ENCODE assay signal across 8 cellular contexts in the genomic region with DNA sequence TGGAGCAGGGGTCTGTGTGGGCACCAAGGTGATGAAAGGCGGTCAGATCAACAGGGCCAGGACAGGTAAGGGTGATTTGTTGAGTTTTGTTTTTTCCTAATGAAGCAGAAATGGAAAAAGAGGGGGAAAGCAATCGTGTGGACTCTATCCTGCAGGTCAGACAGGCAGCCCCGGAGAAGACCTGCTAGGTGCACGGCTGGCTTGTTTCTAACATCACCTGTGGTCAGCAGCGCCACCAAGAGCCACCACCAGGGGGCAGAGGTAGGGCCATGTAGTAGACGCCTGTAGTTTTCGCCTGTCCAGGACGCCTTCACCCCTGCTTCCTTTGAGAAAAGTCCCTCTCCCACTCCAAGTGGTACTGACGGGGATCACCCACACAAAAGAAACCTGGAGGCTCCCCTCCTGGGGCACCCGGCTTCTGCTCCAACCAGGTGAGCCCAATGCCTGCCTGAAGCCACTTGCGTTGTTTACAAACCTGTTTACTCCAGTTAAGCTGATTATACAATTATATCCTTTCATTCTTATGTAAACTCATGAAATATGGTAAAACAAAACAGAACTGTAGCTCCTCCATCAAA. TPM values are rescaled to one million over a fixed set of nuclear protein-coding genes. Genes with fewer than 3 reads are reported as not detected.
DNase-seq lines count a peak whose midpoint lies in the region; ATAC-seq, FAIRE-seq and TF ChIP-seq lines count a peak whose summit lies in the region.

No MANE protein-coding gene starts in this region.

- H3K27ac ChIP-seq in CD4-positive, CD25-positive, alpha-beta regulatory T cell (ENCODE audit: insufficient read depth, low read length, poor library complexity, severe bottlenecking) = no peak overlapping the region
- H3K27ac ChIP-seq in HEK293 (ENCODE audit: extremely low read depth, low read depth, low read length) (no peak overlapping the region), HepG2 (ENCODE audit: extremely low read length, insufficient read depth, low read length) (no peak overlapping the region)

- H3K4me3 Mint-ChIP-seq in CD4-positive, CD25-positive, alpha-beta regulatory T cell = peak overlapping the region; percentile 34 to 84 (median 72)

- H3K4me1 Mint-ChIP-seq in CD4-positive, CD25-positive, alpha-beta regulatory T cell = peaks cover 6 to 52% (median 31%) of the 10 kb centered on the region in 4 donors

- TF ChIP-seq CTCF in HEK293 (tag by site-specific recombination; IDR thresholded peaks at IDR 0.05) = peak; percentile 82
- peak; percentile 94 for TF ChIP-seq CTCF in choroid plexus epithelial cell (conservative IDR thresholded peaks at IDR 0.05; ENCODE audit: low read depth, low read length)
- TF ChIP-seq CTCF in HepG2 (CRISPR knock-in tag; IDR thresholded peaks at IDR 0.05) = peak; percentile 97

- FAIRE-seq in HepG2 (lab: Jason Lieb, UNC) = no peak

- intact Hi-C loops in HepG2 (cut with micrococcal nuclease; ENCODE audit: unreplicated experiment) = loop anchor here (1.0 kb wide), 2 partner anchors 122 to 161 kb away; no protein-coding TSS in a partner anchor

- no peaks in the 10 kb centered on the region for H4K20me1 ChIP-seq in HepG2 (ENCODE audit: insufficient read depth, low read length)

- peak; percentile 63 to 73 (median 68) for DNase-seq in CD4-positive, CD25-positive, alpha-beta regulatory T cell
- peak; percentile 70 for DNase-seq in NCI-H510A (lab: John Stamatoyannopoulos, UW)
- peak; percentile 89 for DNase-seq in activated CD4-positive, alpha-beta T cell treated with anti-CD3 and anti-CD28 coated beads for 48 hours
- peak; percentile 84 for DNase-seq in choroid plexus epithelial cell (ENCODE audit: low read depth)
- DNase-seq in HepG2 (ENCODE audit: low spot score) = peak; percentile 77
- peak; percentile 82 to 89 for DNase-seq in stimulated activated CD4-positive, alpha-beta T cell treated with anti-CD3 and anti-CD28 coated beads, Interleukin-4, amount 100 ng/mL, for 48 hours (ENCODE audit: low read depth in 2 of 2)

- peak overlapping the region; percentile 72 for H3K4me2 ChIP-seq in HepG2 (ENCODE audit: low read depth, low read length)

- H3K27ac Mint-ChIP-seq in CD4-positive, CD25-positive, alpha-beta regulatory T cell = peak overlapping the region; percentile 69 to 87 (median 76)

- H3K36me3 Mint-ChIP-seq in CD4-positive, CD25-positive, alpha-beta regulatory T cell = peaks cover 8% of the 10 kb centered on the region

- no peaks in the 10 kb centered on the region for H3K27me3 ChIP-seq in CD4-positive, CD25-positive, alpha-beta regulatory T cell (ENCODE audit: control insufficient read depth, insufficient read depth, low read length)
- H3K27me3 ChIP-seq in HepG2 (ENCODE audit: control insufficient read depth in 1 of 2, insufficient read depth in 2 of 2, low read length in 2 of 2) = no peaks in the 10 kb centered on the region; a peak in 1 of 5 replicates

- POLR2A ChIA-PET in HEK293 (lab: Yijun Ruan, JAX) (interaction anchor here (0.9 kb wide), 1 partner anchor 872 kb away, joined by 3 read pairs; the partner anchor contains the start of gene TNRC6C), HepG2 (lab: Yijun Ruan, JAX) (interaction anchor here (1.0 kb wide), 1 partner anchor 122 kb away, joined by 3 read pairs; no protein-coding TSS in a partner anchor)

- 19% methylated on average over 9 of the region's 11 CpGs for WGBS in HepG2 (ENCODE audit: low lambda C conversion rate)

- H2AFZ ChIP-seq in HepG2 (ENCODE audit: low read length) = peak overlapping the region; percentile 99

- TF ChIP-seq EP300 in HepG2 (IDR thresholded peaks at IDR 0.05; ENCODE audit: low read depth in 2 of 2, low read length in 2 of 2) (no peak), HepG2 (CRISPR knock-in tag; IDR thresholded peaks at IDR 0.05; ENCODE audit: borderline replicate concordance) (no peak)

- in situ Hi-C loops in HepG2 (cut with HindIII; ENCODE audit: extremely low pct_ligation_motif_present, low pct_unique_long_range_greater_than_20kb) = loop anchor here (5.0 kb wide), 1 partner anchor 161 kb away; no protein-coding TSS in a partner anchor

- peaks cover 21% of the 10 kb centered on the region for H3K27me3 Mint-ChIP-seq in CD4-positive, CD25-positive, alpha-beta regulatory T cell

- H3K36me3 ChIP-seq in CD4-positive, CD25-positive, alpha-beta regulatory T cell (ENCODE audit: control insufficient read depth, insufficient read depth, low read length) = peaks cover 10% of the 10 kb centered on the region
- H3K36me3 ChIP-seq in HEK293 (ENCODE audit: control insufficient read depth in 2 of 2, insufficient read depth in 1 of 2, low read length in 2 of 2) (peaks cover 16 to 24% of the 10 kb centered on the region in 2 experiments; a peak in 2 of 3 replicates), HepG2 (replicated peaks in 1 of 2; ENCODE audit: control insufficient read depth in 1 of 2, insufficient read depth in 2 of 2, low read length in 2 of 2) (peaks cover 2 to 11% of the 10 kb centered on the region in 2 experiments)

- CTCF ChIA-PET in HEK293 (lab: Yijun Ruan, JAX) = interaction anchor here (0.5 to 2.9 kb wide), 40 partner anchors 7 to 661 kb away, joined by 3 to 26 read pairs (median 4); no protein-coding TSS in a partner anchor
- CTCF ChIA-PET in HepG2 (lab: Yijun Ruan, JAX; ENCODE audit: low intra/inter-chr PET ratio, low total read pairs) = interaction anchor here (2.4 to 5.8 kb wide), 3 partner anchors 122 to 161 kb away, joined by 17 to 73 read pairs (median 18); no protein-coding TSS in a partner anchor

- peak; percentile 88 for TF ChIP-seq RAD21 in HepG2 (CRISPR knock-in tag; IDR thresholded peaks at IDR 0.05)

- BruUV-seq in HepG2 (replicated peaks; lab: Mats Ljungman, UMichigan) = no TSS peak

- H3K9me3 Mint-ChIP-seq in CD4-positive, CD25-positive, alpha-beta regulatory T cell = peaks cover 0 to 3% (median 0%) of the 10 kb centered on the region in 7 donors

- H3K4me1 ChIP-seq in CD4-positive, CD25-positive, alpha-beta regulatory T cell (ENCODE audit: control insufficient read depth, insufficient read depth, low read length, poor library complexity, severe bottlenecking) = peaks cover 34% of the 10 kb centered on the region
- H3K4me1 ChIP-seq in HEK293 (ENCODE audit: control insufficient read depth, insufficient read depth, low read length) = peaks cover 2% of the 10 kb centered on the region
- peaks cover 47% of the 10 kb centered on the region for H3K4me1 ChIP-seq in HepG2 (ENCODE audit: insufficient read depth, low read length)

- peak in 1 of 2 donors; percentile 19 for ATAC-seq in CD4-positive, CD25-positive, alpha-beta regulatory T cell (ENCODE audit: low read depth in 2 of 2)
- ATAC-seq in HepG2 = peak; percentile 68
- no peak for ATAC-seq in GM19452 (IDR thresholded peaks at IDR 0.05; ENCODE audit: unreplicated experiment)

- H3K4me3 ChIP-seq in CD4-positive, CD25-positive, alpha-beta regulatory T cell (ENCODE audit: low read depth, low read length) = peak overlapping the region; percentile 17
- H3K4me3 ChIP-seq in HEK293 (ENCODE audit: low read depth, low read length) = no peak overlapping the region
- no peak overlapping the region for H3K4me3 ChIP-seq in choroid plexus epithelial cell (ENCODE audit: low read depth, low read length)
- H3K4me3 ChIP-seq in HepG2 (replicated peaks in 1 of 3; ENCODE audit: insufficient read depth in 1 of 3, low read depth in 2 of 3, low read length in 3 of 3) = peak overlapping the region in 1 of 3 experiments; percentile 57; a peak in 1 of 6 replicates

- no peaks in the 10 kb centered on the region for H3K9me3 ChIP-seq in CD4-positive, CD25-positive, alpha-beta regulatory T cell (ENCODE audit: control insufficient read depth in 2 of 2, low read length in 2 of 2)
- H3K9me3 ChIP-seq in HEK293 (ENCODE audit: control insufficient read depth, insufficient read depth, low read depth, low read length) = no peaks in the 10 kb centered on the region
- no peaks in the 10 kb centered on the region for H3K9me3 ChIP-seq in HepG2 (ENCODE audit: low read length)

- peaks cover 16% of the 10 kb centered on the region for H3K79me2 ChIP-seq in HepG2 (ENCODE audit: insufficient read depth, low read length)

- H3K9ac ChIP-seq in HepG2 (ENCODE audit: insufficient read depth, low read depth, low read length) = peak overlapping the region; percentile 50; the same call in 1 of the 2 replicates

- no peak for TF ChIP-seq POLR2A in HepG2 (IDR thresholded peaks at IDR 0.05; ENCODE audit: insufficient read depth in 1 of 2, low read depth in 2 of 2, low read length in 2 of 2)

TF ChIP-seq in HEK293, 187 proteins besides CTCF, POLR2A, EP300 and RAD21 (continues in another document):
- no peak for TF ChIP-seq ZNF292 (tag by site-specific recombination; IDR thresholded peaks at IDR 0.05; ENCODE audit: borderline replicate concordance, low read depth)

TF ChIP-seq in HepG2, 621 proteins besides CTCF, POLR2A, EP300 and RAD21 (continues in another document):
- TF ChIP-seq FOXK1 (CRISPR knock-in tag; IDR thresholded peaks at IDR 0.05; ENCODE audit: borderline replicate concordance, low read depth) (peak; percentile 79; the same call in 1 of the 2 replicates), FOSL2 (CRISPR knock-in tag; IDR thresholded peaks at IDR 0.05) (peak; percentile 41)

RNA-seq across cellular contexts. Expression of gene SEC14L1, which starts 54.2 kb away (rescaled TPM):
- total RNA-seq in CD4-positive, CD25-positive, alpha-beta regulatory T cell = 143 TPM
- polyA plus RNA-seq in CD4-positive, CD25-positive, alpha-beta regulatory T cell = 10 to 100 TPM; 13.2 to 20.8 (median 20.2) TPM
- 43.9 and 62.5 TPM in 2 replicates for total RNA-seq in HepG2 (2016; rRNA removed; fragmentation: Illumina TruSeq; extraction: Trizol)
- 22.8 and 28.1 TPM in 2 replicates for total RNA-seq in HepG2 (2016; cell fraction: cytosol; rRNA removed; fragmentation: Illumina TruSeq; extraction: Trizol; ENCODE audit: low read depth)
- total RNA-seq in HepG2 (2016; cell fraction: insoluble cytoplasmic fraction; rRNA removed; fragmentation: Illumina TruSeq; extraction: Trizol) = 51.1 and 57.5 TPM in 2 replicates
- 75.8 and 78.7 TPM in 2 replicates for total RNA-seq in HepG2 (2016; cell fraction: membrane; rRNA removed; fragmentation: Illumina TruSeq; extraction: Trizol)
- 34.2 and 41.8 TPM in 2 replicates for total RNA-seq in HepG2 (2016; cell fraction: nucleus; rRNA removed; fragmentation: Illumina TruSeq; extraction: Trizol)
- polyA plus RNA-seq in HepG2 (2011; rRNA removed) = 26.3 and 27.0 TPM in 2 replicates
- 17.3 and 23.1 TPM in 2 replicates for polyA plus RNA-seq in HepG2 (2011; cell fraction: cytosol; rRNA removed)
- 30.8 and 49.2 TPM in 2 replicates for polyA plus RNA-seq in HepG2 (2011; cell fraction: nucleus; rRNA removed)
- 37.6 and 54.7 TPM in 2 replicates for polyA plus RNA-seq in HepG2 (2012)
- 30.8 and 38.2 TPM in 2 replicates for polyA plus RNA-seq in HepG2 (2016; cell fraction: cytosol; fragmentation: Illumina TruSeq; extraction: Trizol; ENCODE audit: low read depth)
- polyA plus RNA-seq in HepG2 (2016; cell fraction: insoluble cytoplasmic fraction; fragmentation: Illumina TruSeq; extraction: Trizol; ENCODE audit: low read depth) = 57.4 and 67.9 TPM in 2 replicates
- 55.3 and 57.7 TPM in 2 replicates for polyA plus RNA-seq in HepG2 (2016; cell fraction: membrane; fragmentation: Illumina TruSeq; extraction: Trizol; ENCODE audit: low read depth)
- polyA plus RNA-seq in HepG2 (2016; cell fraction: nucleus; fragmentation: Illumina TruSeq; extraction: Trizol; ENCODE audit: insufficient read depth, low read depth) = 56.1 and 65.2 TPM in 2 replicates
- polyA minus RNA-seq in HepG2 (2011; rRNA and poly(A)+ RNA removed; ENCODE audit: low replicate concordance) = 16.4 and 49.1 TPM in 2 replicates
- 23.7 and 34.8 TPM in 2 replicates for polyA minus RNA-seq in HepG2 (2011; cell fraction: cytosol; rRNA and poly(A)+ RNA removed)
- polyA minus RNA-seq in HepG2 (2011; cell fraction: nucleus; rRNA and poly(A)+ RNA removed) = 29.4 and 35.6 TPM in 2 replicates
